ENCODE assay signal across 27 cellular contexts in the genomic region with DNA sequence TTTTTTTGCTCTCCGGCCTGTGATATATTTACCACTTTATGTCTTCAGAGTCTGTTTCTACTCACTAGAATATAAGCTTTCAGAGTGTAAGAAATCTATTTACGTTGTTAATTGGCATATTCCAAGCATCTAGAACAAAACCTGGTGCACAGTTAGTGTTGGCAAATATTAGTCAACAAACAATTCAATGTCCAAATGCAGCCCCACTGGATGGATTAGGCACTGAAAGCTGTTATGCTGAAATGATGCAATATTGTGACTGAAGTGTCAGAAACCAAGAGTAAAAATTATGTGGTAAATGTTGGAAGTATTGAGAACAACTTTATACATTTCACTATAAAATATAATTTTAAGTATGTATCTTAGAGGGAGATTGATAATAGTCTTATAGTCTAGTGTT. TPM values are rescaled to one million over a fixed set of nuclear protein-coding genes. Genes with fewer than 3 reads are reported as not detected.
A peak's percentile ranks its signal among the peaks of the same experiment; 100 is the strongest.
DNase-seq lines count a peak whose midpoint lies in the region; ATAC-seq and TF ChIP-seq lines count a peak whose summit lies in the region.
"Had no signal": no experiment of that assay in that cellular context is flagged by ENCODE, and none has a peak within 500 bp of the region (broad histone marks: within the 10 kb centered on the region; RNA-seq: fewer than 3 reads in every experiment).

No MANE protein-coding gene starts in this region.

- H3K27me3 Mint-ChIP-seq in central memory CD8-positive, alpha-beta T cell: no peaks in the 10 kb centered on the region
- H3K27me3 Mint-ChIP-seq in memory B cell: no peaks in the 10 kb centered on the region

- no peak overlapping the region for H3K4me3 Mint-ChIP-seq in central memory CD8-positive, alpha-beta T cell
- H3K4me3 Mint-ChIP-seq in memory B cell: no peak overlapping the region
- H3K4me3 Mint-ChIP-seq: GM23338, H9 had no signal

- ATAC-seq in central memory CD8-positive, alpha-beta T cell (replicated peaks; ENCODE audit: extremely low read depth, poor library complexity, severe bottlenecking): no peak
- no peak for ATAC-seq in memory B cell (ENCODE audit: low read depth)
- no peak for ATAC-seq in gastrocnemius medialis
- ATAC-seq in GM21423 (IDR thresholded peaks at IDR 0.05; ENCODE audit: unreplicated experiment): no peak
- ATAC-seq: GM23338, Panc1 had no signal

- H3K9me3 ChIP-seq in gastrocnemius medialis: no peaks in the 10 kb centered on the region

- DNase-seq in NCI-H748 (lab: John Stamatoyannopoulos, UW; ENCODE audit: unreplicated experiment): peak; percentile 9
- DNase-seq in NCI-H748 treated with DMSO at 0.1 percent for 48 hours (lab: John Stamatoyannopoulos, UW): no peak
- DNase-seq in NCI-H774 (lab: John Stamatoyannopoulos, UW): peak; percentile 55
- no peak for DNase-seq in central memory CD8-positive, alpha-beta T cell (ENCODE audit: low spot score in 2 of 2)
- DNase-seq in memory B cell (ENCODE audit: low spot score in 2 of 2): no peak
- DNase-seq in gastrocnemius medialis: no peak
- no peak for DNase-seq in central memory CD4-positive, alpha-beta T cell
- DNase-seq: 8988T, ACHN, Calu3, H9, KBM-7, MV-4-11, NCI-H1105 treated with DMSO at 0.1 percent for 48 hours, NCI-H146, NCI-H2107, NCI-H524, SHP77 had no signal

- no peak overlapping the region for H3K4me3 ChIP-seq in gastrocnemius medialis
- H3K4me3 ChIP-seq: GM23338 had no signal

- TF ChIP-seq POLR2A in gastrocnemius medialis (IDR thresholded peaks at IDR 0.05): no peak

- H3K4me1 Mint-ChIP-seq in central memory CD8-positive, alpha-beta T cell: peaks cover 16% of the 10 kb centered on the region
- H3K4me1 Mint-ChIP-seq in memory B cell: peaks cover 8% of the 10 kb centered on the region
- H3K4me1 Mint-ChIP-seq: GM23338, H9 had no signal

- no peaks in the 10 kb centered on the region for H3K4me1 ChIP-seq in gastrocnemius medialis

- intact Hi-C loops in gastrocnemius medialis (cut with DNase I; ENCODE audit: low total_unique reads): no loop called here

- peak overlapping the region; percentile 2 for H3K27ac Mint-ChIP-seq in central memory CD8-positive, alpha-beta T cell (ENCODE audit: low read depth)
- peak overlapping the region; percentile 8 for H3K27ac Mint-ChIP-seq in memory B cell
- H3K27ac Mint-ChIP-seq: H9 had no signal

- no peaks in the 10 kb centered on the region for H3K36me3 ChIP-seq in gastrocnemius medialis

- peaks cover 27% of the 10 kb centered on the region for H3K36me3 Mint-ChIP-seq in central memory CD8-positive, alpha-beta T cell (ENCODE audit: insufficient read depth)
- H3K36me3 Mint-ChIP-seq in memory B cell: peaks cover 40% of the 10 kb centered on the region

- in situ Hi-C loops in gastrocnemius medialis (cut with MboI; ENCODE audit: low sequenced_read_pairs in 4 of 4): no loop called here

- H3K27ac ChIP-seq in gastrocnemius medialis: no peak overlapping the region
- H3K27ac ChIP-seq: RWPE1 had no signal

- H3K27me3 ChIP-seq in gastrocnemius medialis: no peaks in the 10 kb centered on the region

- TF ChIP-seq CTCF in gastrocnemius medialis (IDR thresholded peaks at IDR 0.05 in 4 of 5, conservative IDR thresholded peaks at IDR 0.05 in 1 of 5): no peak

- no peaks in the 10 kb centered on the region for H3K9me3 Mint-ChIP-seq in central memory CD8-positive, alpha-beta T cell
- no peaks in the 10 kb centered on the region for H3K9me3 Mint-ChIP-seq in memory B cell
- H3K9me3 Mint-ChIP-seq: GM23338, H9 had no signal

RNA-seq across cellular contexts. Expression of a gene that starts 24.8 kb away (rescaled TPM):
- total RNA-seq in gastrocnemius medialis: 10 to 100 TPM; 12.0 to 17.2 (median 14.4) TPM
- total RNA-seq: H9 had no signal

RNA-seq across cellular contexts. Expression of a gene that starts 45.3 kb away (rescaled TPM):
- under 1 TPM in 3 of 4 donors, not detected in 1; 0.39 to 0.86 (median 0.49) TPM for total RNA-seq in gastrocnemius medialis
- total RNA-seq: Calu3, GM23338, H9, HT-29, LHCN-M2, MCF 10A, OCI-LY7, SK-MEL-5 had no signal

Comparison
In these comparisons a context has a peak if more than half of its experiments do, and no peak if none do; other contexts are left out.
1. DNase-seq: peak in NCI-H748 (single experiment) and NCI-H774 (single experiment); none in NCI-H748 treated with DMSO at 0.1 percent for 48 hours (single experiment), central memory CD8-positive, alpha-beta T cell (0 of 2), memory B cell (0 of 2), gastrocnemius medialis (0 of 2) and central memory CD4-positive, alpha-beta T cell (single experiment).